ENCODE assay signal across 14 cellular contexts in the genomic region with DNA sequence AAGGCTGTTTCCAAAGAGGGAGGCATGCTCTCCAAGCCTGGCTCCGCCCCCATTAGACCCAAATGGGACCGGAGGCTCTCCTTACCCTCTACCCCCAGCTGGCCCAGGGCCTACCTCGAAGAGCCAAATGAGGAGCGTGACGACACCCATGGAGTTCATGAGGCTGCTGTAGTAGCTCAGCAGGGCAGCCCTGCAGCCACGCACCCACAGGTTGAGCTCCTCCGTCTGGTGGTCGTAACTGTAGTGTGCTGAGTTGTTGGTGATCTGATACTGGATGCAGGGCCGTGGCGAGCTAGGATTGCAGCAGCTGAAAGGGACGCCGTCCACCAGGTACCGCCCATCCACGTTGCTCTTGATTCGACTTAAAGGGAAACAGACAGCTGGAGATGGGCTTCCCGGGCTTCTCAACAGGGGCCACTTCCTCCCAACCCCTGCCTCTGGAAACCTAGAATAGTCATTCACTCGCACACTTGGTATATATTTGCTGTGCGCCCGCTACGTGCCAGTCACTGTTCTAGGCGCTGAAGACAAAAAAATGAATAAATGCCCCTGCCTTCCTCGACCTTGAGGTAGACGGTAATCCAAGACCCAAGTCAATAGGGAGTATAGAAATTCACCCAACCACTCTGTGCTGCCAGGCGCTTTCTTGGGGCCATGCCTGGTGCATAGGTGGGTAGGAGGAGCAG. TPM values are rescaled to one million over a fixed set of nuclear protein-coding genes. Genes with fewer than 3 reads are reported as not detected.
DNase-seq lines count a peak whose midpoint lies in the region; ATAC-seq, FAIRE-seq and TF ChIP-seq lines count a peak whose summit lies in the region.
"Had no signal": no experiment of that assay in that cellular context is flagged by ENCODE, and none has a peak within 500 bp of the region (broad histone marks: within the 10 kb centered on the region; RNA-seq: fewer than 3 reads in every experiment).

No MANE protein-coding gene starts in this region.

- H3K27me3 ChIP-seq in H1 (replicated peaks in 1 of 4; ENCODE audit: control insufficient read depth in 3 of 4, extremely low read depth in 1 of 4, insufficient read depth in 3 of 4, low read length in 3 of 4): no peaks in the 10 kb centered on the region
- no peaks in the 10 kb centered on the region for H3K27me3 ChIP-seq in thyroid gland

- peak overlapping the region; percentile 32; the same call in 1 of the 2 replicates for H2BK12ac ChIP-seq in H1 (ENCODE audit: low read depth, low read length)

- TF ChIP-seq EP300 in H1 (IDR thresholded peaks at IDR 0.05; ENCODE audit: borderline replicate concordance in 1 of 2, low read depth in 2 of 2, low read length in 2 of 2): no peak

- H2BK15ac ChIP-seq in H1 (ENCODE audit: low read length): peak overlapping the region; percentile 31; the same call in 1 of the 2 replicates

- intact Hi-C loops in left colon (cut with DNase I, micrococcal nuclease): no loop called here
- intact Hi-C loops in thyroid gland (cut with DNase I): no loop called here

- TF ChIP-seq CTCF in H1 (IDR thresholded peaks at IDR 0.05; ENCODE audit: control extremely low read depth in 1 of 3, insufficient read depth in 1 of 3, low read depth in 1 of 3, low read length in 3 of 3) (no peak), thyroid gland (IDR thresholded peaks at IDR 0.05) (no peak)

- ATAC-seq in left colon: peak; percentile 45

- no peaks in the 10 kb centered on the region for H4K20me1 ChIP-seq in H1 (replicated peaks in 1 of 2; ENCODE audit: control insufficient read depth in 1 of 2, insufficient read depth in 2 of 2, low read length in 2 of 2)

- TF ChIP-seq POLR2A in H1 (IDR thresholded peaks at IDR 0.05; ENCODE audit: control extremely low read depth in 1 of 2, low read depth in 2 of 2, low read length in 2 of 2) (peak in 1 of 2 experiments; percentile 63; a peak in 2 of 3 replicates), thyroid gland (IDR thresholded peaks at IDR 0.05) (peak in 1 of 2 donors; percentile 77)

- no peak for TF ChIP-seq RAD21 in H1 (IDR thresholded peaks at IDR 0.05 in 1 of 2, conservative IDR thresholded peaks at IDR 0.05 in 1 of 2; ENCODE audit: low read depth in 2 of 2, low read length in 2 of 2)

- CTCF ChIA-PET in H1 (lab: Charles Lee; ENCODE audit: partially characterized antibody): interaction anchor here (1.3 to 6.1 kb wide), 5 partner anchors 10 to 194 kb away, joined by 5 to 41 read pairs (median 8); no protein-coding TSS in a partner anchor

- H3K4me1 ChIP-seq in H1 (replicated peaks in 1 of 4; ENCODE audit: control insufficient read depth in 3 of 4, insufficient read depth in 4 of 4, low read length in 3 of 4) (peaks cover 0 to 6% (median 1%) of the 10 kb centered on the region in 4 experiments; a peak in 3 of 7 replicates), thyroid gland (peaks cover 6 to 9% of the 10 kb centered on the region in 2 donors)

- no peak overlapping the region for H3K23ac ChIP-seq in H1 (ENCODE audit: insufficient read length)

- 73% methylated on average over 24 of the region's 24 CpGs; no CpG with 5 or more reads in 1 of the 2 experiments for WGBS in H1 (ENCODE audit: extremely low coverage in 1 of 2, insufficient coverage in 1 of 2, insufficient read length in 1 of 2, insufficient replicate concordance in 2 of 2, low coverage in 1 of 2, low lambda C conversion rate in 2 of 2, missing lambda C conversion rate in 1 of 2), 2 experiments
- WGBS in thyroid gland, 2 donors: 51 to 57% methylated on average over 24 of the region's 24 CpGs

- no peak overlapping the region for H3K56ac ChIP-seq in H1 (replicated peaks; ENCODE audit: insufficient read length, low read depth, low read length)

- no peak overlapping the region for H3K27ac ChIP-seq in H1 (ENCODE audit: low read depth, low read length)
- peak overlapping the region in 2 of 3 donors; percentile 31 to 41 for H3K27ac ChIP-seq in thyroid gland

- no peak overlapping the region for H3K14ac ChIP-seq in H1 (ENCODE audit: insufficient read length)

- POLR2A ChIA-PET in H1 (lab: Charles Lee; ENCODE audit: partially characterized antibody): interaction anchor here (0.7 to 2.0 kb wide), 11 partner anchors 10 to 548 kb away, joined by 3 to 14 read pairs (median 4); a partner anchor contains a TSS

- peak; percentile 96 for DNase-seq in NCI-H510A treated with DMSO at 0.1 percent for 48 hours (lab: John Stamatoyannopoulos, UW)
- peak in 1 of 2 experiments; percentile 57 for DNase-seq in H1 (ENCODE audit: low read depth in 1 of 2, low spot score in 2 of 2)
- peak in 1 of 2 donors; percentile 21 for DNase-seq in left colon
- DNase-seq in thyroid gland: no peak
- DNase-seq in activated CD4-positive, alpha-beta T cell treated with anti-CD3 and anti-CD28 coated beads for 1 hour: no peak
- no peak for DNase-seq in SIG-M5 (lab: John Stamatoyannopoulos, UW)
- DNase-seq in stimulated activated CD4-positive, alpha-beta T cell treated with anti-CD3 and anti-CD28 coated beads, Interleukin-4, amount 100 ng/mL, for 4 hours: no peak
- DNase-seq: activated T-cell treated with anti-CD3 and anti-CD28 coated beads, Interleukin-2, amount 50 U/mL, for 48 hours; cortex of kidney; DMS 273 treated with DMSO at 0.1 percent for 48 hours; Kasumi-1; kidney glomerular epithelial cell; stimulated activated naive CD4-positive, alpha-beta T cell treated with Interleukin-2 at 50 U/mL for 16 hours had no signal

- no peaks in the 10 kb centered on the region for H3K36me3 ChIP-seq in H1 (ENCODE audit: control insufficient read depth in 2 of 4, insufficient read depth in 4 of 4, low read length in 3 of 4)
- H3K36me3 ChIP-seq in thyroid gland: no peaks in the 10 kb centered on the region

- 0 out of 7 replicates have a peak overlapping the region, but pooled peaks of 1 of the 4 experiments have one; percentile 1 for H3K9ac ChIP-seq in H1 (replicated peaks in 1 of 4; ENCODE audit: extremely low read depth in 1 of 4, low read depth in 3 of 4, low read length in 3 of 4)

- no peak overlapping the region for H2AK5ac ChIP-seq in H1 (ENCODE audit: low read depth, low read length)

- peak overlapping the region; percentile 98 for H2AFZ ChIP-seq in H1 (ENCODE audit: low read length)

- H3K4me3 ChIP-seq in H1 (ENCODE audit: extremely low read depth in 1 of 4, insufficient read depth in 2 of 4, low read depth in 3 of 4, low read length in 4 of 4) (peak overlapping the region in 2 of 4 experiments; percentile 2 to 43; a peak in 3 of 8 replicates), thyroid gland (replicated peaks in 1 of 3) (peak overlapping the region in 1 of 3 donors; percentile 10)

- peak overlapping the region; percentile 86 for H4K8ac ChIP-seq in H1 (ENCODE audit: extremely low read depth, insufficient read depth, low read length)

- H3K23me2 ChIP-seq in H1 (ENCODE audit: low read depth, low read length): peaks cover 2% of the 10 kb centered on the region; the same call in 1 of the 2 replicates

- H3K18ac ChIP-seq in H1 (ENCODE audit: extremely low read depth, low read length): 0 out of 2 replicates have a peak overlapping the region, but pooled peaks have one; percentile 1

- no peaks in the 10 kb centered on the region for H3K9me3 ChIP-seq in H1 (ENCODE audit: insufficient read depth in 2 of 2, low read depth in 1 of 2, low read length in 1 of 2)
- no peaks in the 10 kb centered on the region for H3K9me3 ChIP-seq in thyroid gland

- H3K4ac ChIP-seq in H1 (replicated peaks; ENCODE audit: insufficient read length, low read depth, low read length): no peak overlapping the region

- no peaks in the 10 kb centered on the region for H3K79me2 ChIP-seq in H1 (ENCODE audit: control insufficient read depth in 1 of 2, insufficient read depth in 2 of 2, low read length in 2 of 2)

- no peak overlapping the region; the same call in 1 of the 2 replicates for H2BK20ac ChIP-seq in H1 (ENCODE audit: low read length)

- H4K91ac ChIP-seq in H1 (replicated peaks; ENCODE audit: insufficient read length, low read length): peak overlapping the region; percentile 56

- peak overlapping the region; percentile 26 to 61; a peak in 3 of 4 replicates for H3K4me2 ChIP-seq in H1 (ENCODE audit: insufficient read depth in 1 of 2, low read depth in 2 of 2, low read length in 2 of 2)

- FAIRE-seq in H1 (lab: Jason Lieb, UNC): no peak
- FAIRE-seq: small intestine had no signal

- peak overlapping the region; percentile 57; the same call in 1 of the 2 replicates for H2BK5ac ChIP-seq in H1 (ENCODE audit: low read depth, low read length)

- no peak overlapping the region for H2BK120ac ChIP-seq in H1 (replicated peaks; ENCODE audit: low read depth, low read length)

- no peak overlapping the region for H4K5ac ChIP-seq in H1 (ENCODE audit: insufficient read length, low read depth, low read length)

- H3K79me1 ChIP-seq in H1 (ENCODE audit: low read depth, low read length): no peaks in the 10 kb centered on the region

TF ChIP-seq in H1, 55 proteins besides CTCF, POLR2A, EP300 and RAD21 (continues in another document):
- TF ChIP-seq SIRT6 (IDR thresholded peaks at IDR 0.05; ENCODE audit: low read length) (no peak), TAF7 (optimal IDR thresholded peaks at IDR 0.05; ENCODE audit: borderline replicate concordance, low read depth, low read length) (peak; percentile 91)

RNA-seq across cellular contexts. Expression of a gene that starts 18.0 kb away (rescaled TPM):
- total RNA-seq in H1 (2021; fragmentation: NEBNext Ultra II Directional; extraction: Animal tissue kit (Norgen Biotek cat#: 25700)): 0.61 and 0.65 TPM in 2 replicates
- 0.23 and 0.33 TPM in 2 replicates for polyA plus RNA-seq in H1 (2011; rRNA removed)
- 0.44 TPM for polyA plus RNA-seq in H1 (2011; cell fraction: cytosol; rRNA removed)
- polyA plus RNA-seq in H1 (2011; cell fraction: nucleus; rRNA removed): 0.56 TPM
- polyA plus RNA-seq in H1 (2012, experiment 1 of 2): 0.32 to 0.58 TPM (median 0.48 TPM) in 4 replicates
- 0.10 TPM for polyA plus RNA-seq in H1 (2012, experiment 2 of 2)
- polyA plus RNA-seq in H1 (2013, experiment 1 of 2): 0.51 TPM
- polyA plus RNA-seq in H1 (2013, experiment 2 of 2): 0.42 TPM
- 0.73 and 1.5 TPM in 2 replicates for polyA minus RNA-seq in H1 (2011; rRNA and poly(A)+ RNA removed)
- polyA minus RNA-seq in H1 (2011; cell fraction: cytosol; rRNA and poly(A)+ RNA removed): 0.37 TPM
- polyA minus RNA-seq in H1 (2011; cell fraction: nucleus; rRNA and poly(A)+ RNA removed): 0.30 TPM
- total RNA-seq in left colon (under 1 TPM; 0.40 to 0.67 TPM), thyroid gland (10 to 100 TPM in 1 of 4 donors, 1 to 10 TPM in 2, under 1 TPM in 1; 0.59 to 11.4 (median 3.6) TPM)

RNA-seq across cellular contexts. Expression of a gene that starts 41.5 kb away (rescaled TPM):
- total RNA-seq in H1 (2021; fragmentation: NEBNext Ultra II Directional; extraction: Animal tissue kit (Norgen Biotek cat#: 25700)): 25.5 and 27.3 TPM in 2 replicates
- 22.7 and 28.9 TPM in 2 replicates for polyA plus RNA-seq in H1 (2011; rRNA removed)
- 24.6 TPM for polyA plus RNA-seq in H1 (2011; cell fraction: cytosol; rRNA removed)
- 20.6 TPM for polyA plus RNA-seq in H1 (2011; cell fraction: nucleus; rRNA removed)
- polyA plus RNA-seq in H1 (2012, experiment 1 of 2): 22.5 to 26.8 TPM (median 24.3 TPM) in 4 replicates
- polyA plus RNA-seq in H1 (2012, experiment 2 of 2): 31.6 TPM
- 21.4 TPM for polyA plus RNA-seq in H1 (2013, experiment 1 of 2)
- 21.0 TPM for polyA plus RNA-seq in H1 (2013, experiment 2 of 2)
- polyA minus RNA-seq in H1 (2011; rRNA and poly(A)+ RNA removed): 6.4 and 12.0 TPM in 2 replicates
- polyA minus RNA-seq in H1 (2011; cell fraction: cytosol; rRNA and poly(A)+ RNA removed): 9.9 TPM
- polyA minus RNA-seq in H1 (2011; cell fraction: nucleus; rRNA and poly(A)+ RNA removed): 15.3 TPM
- 10 to 100 TPM; 21.3 to 26.4 TPM for total RNA-seq in left colon
- 10 to 100 TPM; 37.2 to 48.9 (median 48.4) TPM for total RNA-seq in thyroid gland
